In the genomic region with DNA sequence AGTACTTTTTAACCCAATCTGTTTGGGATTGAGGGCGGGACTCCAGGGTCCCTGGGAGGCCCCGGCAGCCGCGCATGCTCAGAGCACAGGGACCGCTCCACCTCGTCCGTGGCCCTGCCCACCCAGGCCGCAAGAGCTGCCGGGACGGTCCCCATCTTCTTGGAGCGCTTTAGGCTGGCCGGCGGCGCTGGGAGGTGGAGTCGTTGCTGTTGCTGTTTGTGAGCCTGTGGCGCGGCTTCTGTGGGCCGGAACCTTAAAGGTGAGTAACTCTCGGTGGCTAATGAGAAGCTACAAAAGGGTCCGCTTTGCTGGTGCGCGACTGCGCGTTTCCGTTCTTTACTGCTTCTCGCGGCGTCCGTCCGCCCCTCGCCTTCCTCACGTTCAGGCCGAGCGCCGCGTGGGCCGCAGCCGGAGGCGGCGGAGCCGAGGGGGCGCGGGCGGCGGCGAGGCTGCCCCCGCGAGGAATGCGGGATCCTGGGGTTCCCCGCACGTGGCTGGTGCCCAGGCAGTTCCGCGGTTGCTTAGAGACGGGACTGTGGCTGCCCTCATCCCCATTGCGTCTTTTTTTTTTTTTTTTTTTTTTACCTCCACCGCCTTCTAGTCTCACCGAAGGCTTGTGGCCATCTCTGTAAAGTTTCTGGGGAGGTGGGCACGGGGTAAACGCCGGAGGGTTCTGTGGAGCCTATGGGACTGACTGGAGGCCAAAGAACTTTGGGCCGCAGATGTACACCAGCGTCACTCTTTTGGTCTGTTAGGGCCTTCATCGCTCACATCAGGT, we compare ENCODE assay signal across 8 cellular contexts. TPM values are rescaled to one million over a fixed set of nuclear protein-coding genes. Genes with fewer than 3 reads are reported as not detected.
DNase-seq lines count a peak whose midpoint lies in the region; ATAC-seq and TF ChIP-seq lines count a peak whose summit lies in the region.

A gene (plus strand): TSS at position 154 of the 778 bp plus-strand sequence. CDS start 2,090 bp downstream, outside the sequence.

- peak within 1 kb of the TSS; percentile 75 for H3K4me3 ChIP-seq in Jurkat, Clone E6-1 (ENCODE audit: low read length)
- H3K4me3 ChIP-seq in Peyer's patch (peak within 1 kb of the TSS; percentile 57 to 84 (median 67)), muscle layer of duodenum (ENCODE audit: low read depth in 1 of 2, low read length in 2 of 2) (peak within 1 kb of the TSS; percentile 79 to 98)

- peak; percentile 83 for DNase-seq in DMS153 treated with DMSO at 0.1 percent for 48 hours (lab: John Stamatoyannopoulos, UW; ENCODE audit: unreplicated experiment)
- DNase-seq in Jurkat, Clone E6-1 (ENCODE audit: low read depth, low spot score) = peak; percentile 92
- peak; percentile 91 to 97 (median 93) for DNase-seq in Peyer's patch
- peak; percentile 95 to 97 for DNase-seq in activated T-cell treated with anti-CD3 and anti-CD28 coated beads, Interleukin-2, amount 50 U/mL, for 48 hours
- DNase-seq in stimulated activated CD8-positive, alpha-beta memory T cell treated with anti-CD3 and anti-CD28 coated beads, Interleukin-7, amount 100 ng/mL, for 4 hours (ENCODE audit: low read depth in 2 of 2) = peak; percentile 88 to 93

- H3K27me3 ChIP-seq in Peyer's patch = no peaks in the 10 kb centered on the region
- H3K27me3 ChIP-seq in muscle layer of duodenum (ENCODE audit: low read depth, low read length) = no peaks in the 10 kb centered on the region

- no peaks in the 10 kb centered on the region for H3K9me3 ChIP-seq in Peyer's patch
- no peaks in the 10 kb centered on the region for H3K9me3 ChIP-seq in muscle layer of duodenum (ENCODE audit: control insufficient read depth in 1 of 2, low read length in 2 of 2)

- ATAC-seq in GM21619 (IDR thresholded peaks at IDR 0.05; ENCODE audit: unreplicated experiment) (peak; percentile 96), esophagus mucosa (peak; percentile 99)

- TF ChIP-seq POLR2A in Peyer's patch (IDR thresholded peaks at IDR 0.05) = peak; percentile 42 to 66

- TF ChIP-seq CTCF in Peyer's patch (IDR thresholded peaks at IDR 0.05) = peak in 1 of 6 experiments; percentile 4

- H3K27ac ChIP-seq in Peyer's patch = peak within 1 kb of the TSS; percentile 80 to 90 (median 86)
- H3K27ac ChIP-seq in muscle layer of duodenum (ENCODE audit: low read length) = peak within 1 kb of the TSS; percentile 34

- H3K4me1 ChIP-seq in Peyer's patch = peaks cover 0 to 6% (median 0%) of the 10 kb centered on the region in 4 donors
- peaks cover 0 to 19% of the 10 kb centered on the region in 2 donors for H3K4me1 ChIP-seq in muscle layer of duodenum (ENCODE audit: control insufficient read depth in 1 of 2, insufficient read depth in 2 of 2, low read length in 2 of 2)

- H3K36me3 ChIP-seq in Peyer's patch (peaks cover 0 to 10% (median 0%) of the 10 kb centered on the region in 3 donors), muscle layer of duodenum (ENCODE audit: control insufficient read depth in 1 of 2, insufficient read depth in 2 of 2, low read length in 2 of 2) (peaks cover 0 to 11% of the 10 kb centered on the region in 2 donors)

RNA-seq across cellular contexts. Expression of the gene that starts here (rescaled TPM):
- polyA plus RNA-seq in Jurkat, Clone E6-1 (2012; ENCODE audit: insufficient read depth, insufficient read length) = 168 TPM
- total RNA-seq in Peyer's patch (10 to 100 TPM; 26.3 to 81.7 (median 33.3) TPM), esophagus mucosa (40.1 TPM)

Comparison
In these comparisons a context has a peak if more than half of its experiments do, and no peak if none do; other contexts are left out.
1. Peak in every context shown above with its lines: DNase-seq, ATAC-seq, H3K4me3 ChIP-seq and H3K27ac ChIP-seq.